1 cellular context compared by ENCODE assay signal in genomic region chr10:124547651-124548168, GRCh38.
TF ChIP-seq lines count a peak whose summit lies in the region.

No MANE protein-coding gene starts in this region.

TF ChIP-seq in K562, 482 proteins besides CTCF, POLR2A, EP300 and RAD21 (continued from another document):
- TF ChIP-seq CLOCK (CRISPR knock-in tag; IDR thresholded peaks at IDR 0.05; ENCODE audit: borderline replicate concordance), result no peak
- peak; percentile 90 for TF ChIP-seq SMAD1 (IDR thresholded peaks at IDR 0.05; ENCODE audit: low read depth, low read length, partially characterized antibody)
- no peak for TF ChIP-seq HOXB6 (CRISPR knock-in tag; IDR thresholded peaks at IDR 0.05; ENCODE audit: borderline replicate concordance)
- TF ChIP-seq ZNF668 (CRISPR knock-in tag; IDR thresholded peaks at IDR 0.05), result no peak
- TF ChIP-seq CC2D1A (IDR thresholded peaks at IDR 0.05), result no peak
- TF ChIP-seq ZBTB7A (IDR thresholded peaks at IDR 0.05; ENCODE audit: borderline replicate concordance, control insufficient read depth, low read depth, low read length), result no peak
- TF ChIP-seq ZNF395 (CRISPR knock-in tag; IDR thresholded peaks at IDR 0.05), result no peak
- no peak for TF ChIP-seq ZNF644 (tag; IDR thresholded peaks at IDR 0.05; ENCODE audit: low read depth)
- no peak for TF ChIP-seq BCL6 (CRISPR knock-in tag; IDR thresholded peaks at IDR 0.05)
- no peak for TF ChIP-seq HEY1 (CRISPR knock-in tag; IDR thresholded peaks at IDR 0.05; ENCODE audit: borderline replicate concordance)
- peak in 1 of 2 experiments; percentile 42; a peak in 1 of 4 replicates for TF ChIP-seq KDM1A (IDR thresholded peaks at IDR 0.05)
- TF ChIP-seq NR2C1 (IDR thresholded peaks at IDR 0.05), result no peak
- TF ChIP-seq NR2C1 (tag; IDR thresholded peaks at IDR 0.05), result no peak
- TF ChIP-seq ELF1 (tag; IDR thresholded peaks at IDR 0.05), result peak; percentile 39; the same call in 1 of the 2 replicates
- TF ChIP-seq STAG1 (CRISPR knock-in tag; IDR thresholded peaks at IDR 0.05; ENCODE audit: borderline replicate concordance), result no peak
- no peak for TF ChIP-seq ZNF780A (CRISPR knock-in tag; IDR thresholded peaks at IDR 0.05)
- TF ChIP-seq MGA (IDR thresholded peaks at IDR 0.05), result 0 out of 2 replicates have a peak, but pooled peaks have one; percentile 30
- no peak for TF ChIP-seq ATF1 (CRISPR knock-in tag; IDR thresholded peaks at IDR 0.05)
- TF ChIP-seq ATF1 (tag; IDR thresholded peaks at IDR 0.05), result peak; percentile 49
- TF ChIP-seq POLR3G (IDR thresholded peaks at IDR 0.05; ENCODE audit: extremely low read depth, insufficient read length, insufficient replicate concordance), result no peak
- TF ChIP-seq GATA2 (CRISPR knock-in tag; IDR thresholded peaks at IDR 0.05), result no peak
- no peak for TF ChIP-seq GTF2A2 (tag; IDR thresholded peaks at IDR 0.05)
- no peak for TF ChIP-seq ZFP30 (CRISPR knock-in tag; IDR thresholded peaks at IDR 0.05; ENCODE audit: borderline replicate concordance)
- TF ChIP-seq ETS2 (tag; IDR thresholded peaks at IDR 0.05; ENCODE audit: borderline replicate concordance, poor library complexity, severe bottlenecking), result no peak
- no peak for TF ChIP-seq SIX5 (IDR thresholded peaks at IDR 0.05; ENCODE audit: borderline replicate concordance in 1 of 2, insufficient read depth in 1 of 2, low read depth in 1 of 2, low read length in 2 of 2)
- no peak for TF ChIP-seq ZNF174 (CRISPR knock-in tag; IDR thresholded peaks at IDR 0.05)
- TF ChIP-seq C11orf30 (IDR thresholded peaks at IDR 0.05; ENCODE audit: low read depth), result peak; percentile 97
- no peak for TF ChIP-seq ZNF584 (CRISPR knock-in tag; IDR thresholded peaks at IDR 0.05; ENCODE audit: low read depth)
- no peak for TF ChIP-seq MEF2A (IDR thresholded peaks at IDR 0.05; ENCODE audit: control insufficient read depth, low read depth, low read length)
- peak; percentile 87 for TF ChIP-seq CTBP1 (IDR thresholded peaks at IDR 0.05; ENCODE audit: borderline replicate concordance)
